ENCODE assay signal across 26 cellular contexts in the genomic region with DNA sequence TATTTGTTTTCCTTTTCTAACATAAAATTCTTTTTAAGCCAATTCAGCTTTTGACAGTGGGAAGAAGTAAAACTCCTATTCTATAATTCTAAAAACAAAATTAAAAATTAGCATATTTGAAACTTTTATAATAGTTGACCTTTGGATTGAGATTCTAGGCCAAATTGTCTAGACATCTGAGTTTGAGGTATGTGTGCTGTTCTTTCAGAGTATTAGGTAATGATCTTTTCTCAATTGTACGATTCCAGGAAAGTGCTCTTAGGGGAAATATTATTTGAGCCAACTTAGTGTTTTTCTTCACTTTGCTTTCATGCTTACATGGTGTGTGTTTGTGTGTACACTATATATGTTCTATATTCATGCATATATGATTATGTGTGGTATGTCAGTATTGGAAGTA.
"Had no signal": no experiment of that assay in that cellular context is flagged by ENCODE, and none has a peak within 500 bp of the region (broad histone marks: within the 10 kb centered on the region; RNA-seq: fewer than 3 reads in every experiment).

No MANE protein-coding gene starts in this region.

- DNase-seq: activated CD4-positive, alpha-beta T cell treated with anti-CD3 and anti-CD28 coated beads, Interleukin-2, amount 10 ng/mL, durations not matched to agents 24 days and 14 days; activated CD4-positive, alpha-beta T cell treated with anti-CD3 and anti-CD28 coated beads, Interleukin-2, amount 50 U/mL, for 4 hours; activated CD8-positive, alpha-beta T cell treated with anti-CD3 and anti-CD28 coated beads for 36 hours; activated gamma-delta T cell treated with Interleukin-2 at 50 U/mL for 16 hours; activated naive CD4-positive, alpha-beta T cell treated with anti-CD3 and anti-CD28 coated beads for 36 hours; activated T-cell treated with anti-CD3 and anti-CD28 coated beads, Interleukin-2, amount 50 U/mL, for 24 hours; anterior cingulate cortex; caudate nucleus; Kasumi-1; KG1; MG63; NCI-H1092; NCI-H1436 treated with DMSO at 0.1 percent for 48 hours; NCI-H1694 treated with DMSO at 0.1 percent for 48 hours; NCI-H2029; NCI-H345; NCI-H524 treated with DMSO at 0.1 percent for 48 hours; SHP77; SJCRH30; T1000; WERI-Rb-1 had no signal

- H3K27ac ChIP-seq: SJCRH30, SK-N-MC, WERI-Rb-1 had no signal

- FAIRE-seq: bronchial epithelial cell had no signal

- H3K27me3 ChIP-seq: MG63, SJCRH30 had no signal

- H3K27ac Mint-ChIP-seq: activated CD4-positive, alpha-beta T cell treated with anti-CD3 and anti-CD28 coated beads, Interleukin-2, amount 10 ng/mL, durations not matched to agents 24 days and 14 days; activated CD8-positive, alpha-beta T cell treated with anti-CD3 and anti-CD28 coated beads for 36 hours; activated naive CD4-positive, alpha-beta T cell treated with anti-CD3 and anti-CD28 coated beads for 36 hours; activated naive CD4-positive, alpha-beta T cell treated with anti-CD3 and anti-CD28 coated beads, Interleukin-2, amount 50 U/mL, for 72 hours; activated T-cell treated with anti-CD3 and anti-CD28 coated beads, Interleukin-2, amount 50 U/mL, for 24 hours had no signal

- H3K4me1 Mint-ChIP-seq: activated CD4-positive, alpha-beta T cell treated with anti-CD3 and anti-CD28 coated beads, Interleukin-2, amount 10 ng/mL, durations not matched to agents 24 days and 14 days; brain had no signal

- H3K4me3 Mint-ChIP-seq: activated CD4-positive, alpha-beta T cell treated with anti-CD3 and anti-CD28 coated beads, Interleukin-2, amount 10 ng/mL, durations not matched to agents 24 days and 14 days; activated CD8-positive, alpha-beta T cell treated with anti-CD3 and anti-CD28 coated beads for 36 hours; activated naive CD4-positive, alpha-beta T cell treated with anti-CD3 and anti-CD28 coated beads for 36 hours; activated T-cell treated with anti-CD3 and anti-CD28 coated beads, Interleukin-2, amount 50 U/mL, for 24 hours; brain had no signal

- ATAC-seq: activated CD8-positive, alpha-beta T cell treated with anti-CD3 and anti-CD28 coated beads for 36 hours; activated naive CD4-positive, alpha-beta T cell treated with anti-CD3 and anti-CD28 coated beads, Interleukin-2, amount 50 U/mL, for 72 hours; Panc1 had no signal

- H3K27me3 Mint-ChIP-seq: activated CD8-positive, alpha-beta T cell treated with anti-CD3 and anti-CD28 coated beads for 36 hours; activated T-cell treated with anti-CD3 and anti-CD28 coated beads, Interleukin-2, amount 50 U/mL, for 24 hours had no signal

- H3K4me3 ChIP-seq: MG63, SJCRH30, SK-N-MC had no signal
